Comparison of ENCODE assay signal across 9 cellular contexts in the genomic region with DNA sequence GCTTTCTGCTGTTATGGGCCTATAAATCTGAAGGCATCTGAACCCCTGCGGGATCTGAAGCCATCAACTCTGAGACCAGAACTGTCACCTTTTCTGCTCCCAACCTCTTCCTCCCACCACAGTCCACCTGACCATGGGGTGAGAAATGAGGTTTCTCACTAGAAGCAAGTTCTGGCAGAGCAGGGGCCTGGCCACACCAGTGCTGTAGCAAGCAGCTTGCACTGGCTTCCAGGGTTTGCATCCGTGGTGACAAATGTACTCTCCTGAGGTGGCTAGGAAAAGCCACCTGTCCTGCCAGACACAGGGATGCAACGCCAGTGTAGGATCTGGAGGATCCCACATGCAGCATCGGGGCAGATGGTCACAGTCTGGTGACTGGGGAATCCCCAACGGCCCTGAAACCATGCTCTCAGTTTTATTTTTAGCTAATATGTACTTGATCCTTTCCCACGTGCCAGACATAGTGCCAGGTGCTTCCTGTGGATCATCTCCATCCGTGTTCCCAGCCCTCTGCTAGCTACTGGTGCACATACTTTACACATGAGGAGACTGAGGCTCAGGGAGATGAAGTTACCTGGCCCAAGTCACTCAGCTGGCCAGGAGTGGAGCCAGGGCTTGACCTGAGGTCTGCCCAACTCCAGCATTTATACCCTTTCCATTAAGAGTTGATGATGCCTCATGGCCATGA.
DNase-seq lines count a peak whose midpoint lies in the region; ATAC-seq and TF ChIP-seq lines count a peak whose summit lies in the region.
"Had no signal": no experiment of that assay in that cellular context is flagged by ENCODE, and none has a peak within 500 bp of the region (broad histone marks: within the 10 kb centered on the region; RNA-seq: fewer than 3 reads in every experiment).

No MANE protein-coding gene starts in this region.

- no peak overlapping the region for H3K9ac ChIP-seq in mammary epithelial cell (ENCODE audit: insufficient read depth, low read length)

- no peaks in the 10 kb centered on the region for H4K20me1 ChIP-seq in mammary epithelial cell (ENCODE audit: insufficient read depth, low read length)

- no peaks in the 10 kb centered on the region for H3K9me3 Mint-ChIP-seq in activated CD8-positive, alpha-beta memory T cell treated with anti-CD3 and anti-CD28 coated beads, Interleukin-2, amount 10 ng/mL, durations not matched to agents 7 days and 5 days (ENCODE audit: low read depth)
- H3K9me3 Mint-ChIP-seq in stimulated activated memory B cell treated with anti-CD40 and anti-IgM and Interleukin-4, amounts not matched to agents 10 μg/mL and 1 μg/mL and 100 μg/mL, for 72 hours = no peaks in the 10 kb centered on the region

- in situ Hi-C loops in mammary epithelial cell (cut with MboI; ENCODE audit: low sequenced_read_pairs in 2 of 2) = loop anchor here (25.0 kb wide), 2 partner anchors 562 to 937 kb away; no protein-coding TSS in a partner anchor

- H3K36me3 Mint-ChIP-seq in activated CD8-positive, alpha-beta memory T cell treated with anti-CD3 and anti-CD28 coated beads, Interleukin-2, amount 10 ng/mL, durations not matched to agents 7 days and 5 days = no peaks in the 10 kb centered on the region
- H3K36me3 Mint-ChIP-seq in stimulated activated memory B cell treated with anti-CD40 and anti-IgM and Interleukin-4, amounts not matched to agents 10 μg/mL and 1 μg/mL and 100 μg/mL, for 72 hours = no peaks in the 10 kb centered on the region

- 73 to 83% (median 76%) methylated on average over 7 of the region's 7 CpGs for whole genome bisulfite sequencing in ovary, 3 donors
- WGBS in mammary epithelial cell (ENCODE audit: low coverage, missing lambda C conversion rate) = 89% methylated on average over 4 of the region's 7 CpGs

- no peak overlapping the region for H2AFZ ChIP-seq in mammary epithelial cell (ENCODE audit: low read depth, low read length)

- no peaks in the 10 kb centered on the region for H3K4me1 ChIP-seq in ovary (ENCODE audit: insufficient read depth)
- no peaks in the 10 kb centered on the region for H3K4me1 ChIP-seq in mammary epithelial cell (ENCODE audit: insufficient read depth, low read length)

- dilution Hi-C loops in mammary epithelial cell (cut with HindIII; ENCODE audit: low sequenced_read_pairs) = no loop called here

- H3K27me3 ChIP-seq in ovary (no peaks in the 10 kb centered on the region), mammary epithelial cell (ENCODE audit: insufficient read depth, low read length) (peaks cover 12% of the 10 kb centered on the region)

- peaks cover 29% of the 10 kb centered on the region for H3K4me1 Mint-ChIP-seq in activated CD8-positive, alpha-beta memory T cell treated with anti-CD3 and anti-CD28 coated beads, Interleukin-2, amount 10 ng/mL, durations not matched to agents 7 days and 5 days
- peaks cover 72% of the 10 kb centered on the region for H3K4me1 Mint-ChIP-seq in stimulated activated memory B cell treated with anti-CD40 and anti-IgM and Interleukin-4, amounts not matched to agents 10 μg/mL and 1 μg/mL and 100 μg/mL, for 72 hours

- TF ChIP-seq EP300 in ovary (IDR thresholded peaks at IDR 0.05) = no peak

- peaks cover 10% of the 10 kb centered on the region for H3K27me3 Mint-ChIP-seq in activated CD8-positive, alpha-beta memory T cell treated with anti-CD3 and anti-CD28 coated beads, Interleukin-2, amount 10 ng/mL, durations not matched to agents 7 days and 5 days
- H3K27me3 Mint-ChIP-seq in stimulated activated memory B cell treated with anti-CD40 and anti-IgM and Interleukin-4, amounts not matched to agents 10 μg/mL and 1 μg/mL and 100 μg/mL, for 72 hours = no peaks in the 10 kb centered on the region

- no peak overlapping the region for H3K27ac Mint-ChIP-seq in activated CD8-positive, alpha-beta memory T cell treated with anti-CD3 and anti-CD28 coated beads, Interleukin-2, amount 10 ng/mL, durations not matched to agents 7 days and 5 days
- H3K27ac Mint-ChIP-seq in stimulated activated memory B cell treated with anti-CD40 and anti-IgM and Interleukin-4, amounts not matched to agents 10 μg/mL and 1 μg/mL and 100 μg/mL, for 72 hours = peak overlapping the region; percentile 91

- H3K4me2 ChIP-seq in mammary epithelial cell (ENCODE audit: insufficient read depth, low read depth, low read length) = no peak overlapping the region

- H3K9me3 ChIP-seq in ovary (no peaks in the 10 kb centered on the region), mammary epithelial cell (replicated peaks; ENCODE audit: insufficient read depth, low read length) (no peaks in the 10 kb centered on the region)

- TF ChIP-seq CTCF in ovary (IDR thresholded peaks at IDR 0.05) (no peak), mammary epithelial cell (conservative IDR thresholded peaks at IDR 0.05 in 1 of 2, IDR thresholded peaks at IDR 0.05 in 1 of 2; ENCODE audit: extremely low read depth in 1 of 2, insufficient read depth in 1 of 2, low read depth in 1 of 2, low read length in 2 of 2) (no peak)

- intact Hi-C loops in ovary (cut with DNase I) (no loop called here), mammary epithelial cell (cut with micrococcal nuclease) (loop anchor here (5.0 to 10.0 kb wide), 2 partner anchors 93 to 531 kb away; no protein-coding TSS in a partner anchor)

- BruUV-seq in mammary epithelial cell (replicated peaks; lab: Mats Ljungman, UMichigan) = no TSS peak

- no peaks in the 10 kb centered on the region for H3K36me3 ChIP-seq in ovary
- H3K36me3 ChIP-seq in mammary epithelial cell (ENCODE audit: insufficient read depth, low read length) = no peaks in the 10 kb centered on the region

- CTCF ChIA-PET in activated CD8-positive, alpha-beta memory T cell treated with anti-CD3 and anti-CD28 coated beads, Interleukin-2, amount 10 ng/mL, durations not matched to agents 7 days and 5 days (lab: Charles Lee) = no interaction called here
- CTCF ChIA-PET in mammary epithelial cell (lab: Charles Lee; ENCODE audit: low non-redundant PET) = no interaction called here

- H3K27ac ChIP-seq in ovary (no peak overlapping the region), mammary epithelial cell (ENCODE audit: insufficient read depth, low read depth, low read length) (no peak overlapping the region)

- peak; percentile 48 for ATAC-seq in activated CD8-positive, alpha-beta memory T cell treated with anti-CD3 and anti-CD28 coated beads, Interleukin-2, amount 10 ng/mL, durations not matched to agents 7 days and 5 days
- ATAC-seq in HG02852 (IDR thresholded peaks at IDR 0.05; ENCODE audit: unreplicated experiment) = peak; percentile 47
- peak; percentile 75 for ATAC-seq in stimulated activated memory B cell treated with anti-CD40 and anti-IgM and Interleukin-4, amounts not matched to agents 10 μg/mL and 1 μg/mL and 100 μg/mL, for 72 hours

- no peak overlapping the region for H3K4me3 Mint-ChIP-seq in activated CD8-positive, alpha-beta memory T cell treated with anti-CD3 and anti-CD28 coated beads, Interleukin-2, amount 10 ng/mL, durations not matched to agents 7 days and 5 days
- H3K4me3 Mint-ChIP-seq in stimulated activated memory B cell treated with anti-CD40 and anti-IgM and Interleukin-4, amounts not matched to agents 10 μg/mL and 1 μg/mL and 100 μg/mL, for 72 hours = peak overlapping the region; percentile 6

- no peak for TF ChIP-seq POLR2A in ovary (IDR thresholded peaks at IDR 0.05)

- H3K4me3 ChIP-seq in ovary = no peak overlapping the region
- H3K4me3 ChIP-seq in mammary epithelial cell (replicated peaks in 1 of 3; ENCODE audit: insufficient read depth in 1 of 3, low read depth in 2 of 3, low read length in 3 of 3) = no peak overlapping the region
- H3K4me3 ChIP-seq: lung had no signal

- no peaks in the 10 kb centered on the region for H3K79me2 ChIP-seq in mammary epithelial cell (ENCODE audit: insufficient read depth, low read length)

- peak; percentile 67 for DNase-seq in activated CD8-positive, alpha-beta memory T cell treated with anti-CD3 and anti-CD28 coated beads, Interleukin-2, amount 10 ng/mL, durations not matched to agents 7 days and 5 days
- DNase-seq in activated CD8-positive, alpha-beta memory T cell treated with anti-CD3 and anti-CD28 coated beads, Interleukin-2, amount 50 U/mL, for 48 hours = no peak
- DNase-seq in NCI-H524 treated with DMSO at 0.1 percent for 48 hours (lab: John Stamatoyannopoulos, UW) (peak; percentile 67), ovary (no peak), kidney glomerular epithelial cell (lab: John Stamatoyannopoulos, UW) (no peak), mammary epithelial cell (no peak)

Comparison
In these comparisons a context has a peak if more than half of its experiments do, and no peak if none do; other contexts are left out.
1. DNase-seq: peak in activated CD8-positive, alpha-beta memory T cell treated with anti-CD3 and anti-CD28 coated beads, Interleukin-2, amount 10 ng/mL, durations not matched to agents 7 days and 5 days (single experiment) and NCI-H524 treated with DMSO at 0.1 percent for 48 hours (single experiment); none in activated CD8-positive, alpha-beta memory T cell treated with anti-CD3 and anti-CD28 coated beads, Interleukin-2, amount 50 U/mL, for 48 hours (single experiment), ovary (0 of 5), kidney glomerular epithelial cell (single experiment) and mammary epithelial cell (single experiment).
2. Peak in every context shown above with its lines, with median percentiles within 50 percentile points of each other: ATAC-seq.